In the genomic region with DNA sequence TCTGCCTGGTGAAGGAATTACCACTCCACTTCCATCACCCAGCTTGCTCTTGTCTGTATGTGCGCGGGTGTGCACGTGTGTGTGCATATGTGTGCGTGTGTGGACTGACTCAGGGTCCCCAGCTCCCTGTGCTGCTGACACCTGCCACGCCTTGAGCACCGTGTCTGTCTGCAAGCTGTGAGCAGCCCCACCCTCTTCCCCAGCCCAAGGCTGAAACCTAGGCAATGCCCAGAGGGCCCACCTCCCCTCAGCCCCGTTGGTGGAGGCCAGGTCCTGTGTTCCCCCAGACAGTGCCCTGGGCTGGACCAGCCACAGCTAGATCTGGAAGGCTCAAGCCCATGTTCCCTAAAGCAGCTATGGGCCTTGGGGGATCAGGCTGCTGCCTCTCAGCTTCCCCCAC, we compare ENCODE assay signal across 23 cellular contexts. TPM values are rescaled to one million over a fixed set of nuclear protein-coding genes. Genes with fewer than 3 reads are reported as not detected.
DNase-seq lines count a peak whose midpoint lies in the region; ATAC-seq and TF ChIP-seq lines count a peak whose summit lies in the region.
"Had no signal": no experiment of that assay in that cellular context is flagged by ENCODE, and none has a peak within 500 bp of the region (broad histone marks: within the 10 kb centered on the region; RNA-seq: fewer than 3 reads in every experiment).

No MANE protein-coding gene starts in this region.

- POLR2A ChIA-PET in activated CD4-positive, alpha-beta T cell treated with anti-CD3 and anti-CD28 coated beads, Interleukin-2, amount 10 ng/mL, durations not matched to agents 7 days and 5 days (lab: Charles Lee) = no interaction called here

- H3K4me3 ChIP-seq in spleen = no peak overlapping the region
- H3K4me3 ChIP-seq: colonic mucosa, prostate gland had no signal

- H3K36me3 Mint-ChIP-seq in activated CD4-positive, alpha-beta T cell treated with anti-CD3 and anti-CD28 coated beads, Interleukin-2, amount 10 ng/mL, durations not matched to agents 7 days and 5 days (ENCODE audit: low read depth) = peaks cover 8% of the 10 kb centered on the region
- no peaks in the 10 kb centered on the region for H3K36me3 Mint-ChIP-seq in T-helper 17 cell (ENCODE audit: low read depth)
- H3K36me3 Mint-ChIP-seq in dendritic cell treated with granulocyte-macrophage colony-stimulating factor and Interleukin-4, amounts not matched to agents 40 ng/mL and 50 ng/mL, for 4 days (ENCODE audit: low read depth) = peaks cover 3% of the 10 kb centered on the region

- H3K9me3 ChIP-seq in T-helper 17 cell (ENCODE audit: control insufficient read depth, low read length, poor library complexity, severe bottlenecking) (no peaks in the 10 kb centered on the region), spleen (no peaks in the 10 kb centered on the region)
- H3K9me3 ChIP-seq: colonic mucosa, prostate gland, SK-N-SH, transverse colon had no signal

- no peak overlapping the region for H3K27ac Mint-ChIP-seq in activated CD4-positive, alpha-beta T cell treated with anti-CD3 and anti-CD28 coated beads, Interleukin-2, amount 10 ng/mL, durations not matched to agents 7 days and 5 days
- no peak overlapping the region for H3K27ac Mint-ChIP-seq in T-helper 17 cell
- H3K27ac Mint-ChIP-seq in dendritic cell treated with granulocyte-macrophage colony-stimulating factor and Interleukin-4, amounts not matched to agents 40 ng/mL and 50 ng/mL, for 4 days = peak overlapping the region; percentile 72
- H3K27ac Mint-ChIP-seq: HFFc6, mesothelial cell of epicardium had no signal

- peak overlapping the region; percentile 54 for H3K4me3 Mint-ChIP-seq in activated CD4-positive, alpha-beta T cell treated with anti-CD3 and anti-CD28 coated beads, Interleukin-2, amount 10 ng/mL, durations not matched to agents 7 days and 5 days
- peak overlapping the region; percentile 95 for H3K4me3 Mint-ChIP-seq in T-helper 17 cell
- peak overlapping the region; percentile 44 for H3K4me3 Mint-ChIP-seq in dendritic cell treated with granulocyte-macrophage colony-stimulating factor and Interleukin-4, amounts not matched to agents 40 ng/mL and 50 ng/mL, for 4 days

- H3K4me1 Mint-ChIP-seq in activated CD4-positive, alpha-beta T cell treated with anti-CD3 and anti-CD28 coated beads, Interleukin-2, amount 10 ng/mL, durations not matched to agents 7 days and 5 days = peaks cover 55% of the 10 kb centered on the region
- peaks cover 38% of the 10 kb centered on the region for H3K4me1 Mint-ChIP-seq in T-helper 17 cell
- peaks cover 58% of the 10 kb centered on the region for H3K4me1 Mint-ChIP-seq in dendritic cell treated with granulocyte-macrophage colony-stimulating factor and Interleukin-4, amounts not matched to agents 40 ng/mL and 50 ng/mL, for 4 days (ENCODE audit: low read depth)

- intact Hi-C loops in dendritic cell treated with granulocyte-macrophage colony-stimulating factor and Interleukin-4, amounts not matched to agents 40 ng/mL and 50 ng/mL, for 4 days (cut with micrococcal nuclease) = no loop called here
- intact Hi-C loops in spleen (cut with DNase I; ENCODE audit: low total_unique reads) = no loop called here

- no peak for DNase-seq in activated CD4-positive, alpha-beta T cell treated with anti-CD3 and anti-CD28 coated beads, Interleukin-2, amount 10 ng/mL, durations not matched to agents 7 days and 5 days
- DNase-seq in activated CD4-positive, alpha-beta T cell treated with anti-CD3 and anti-CD28 coated beads, Interleukin-2, amount 50 U/mL, for 1 hour = no peak
- DNase-seq in T-helper 17 cell (no peak), spleen (peak; percentile 74), DMS153 (lab: John Stamatoyannopoulos, UW) (no peak), CD1c-positive myeloid dendritic cell (ENCODE audit: extremely low spot score) (no peak)
- no peak for DNase-seq in stimulated activated CD4-positive, alpha-beta T cell treated with anti-CD3 and anti-CD28 coated beads, Interleukin-2, amount 100 ng/mL, for 24 hours
- DNase-seq: activated effector memory CD4-positive, alpha-beta T cell treated with Interleukin-2 at 50 U/mL for 16 hours; colonic mucosa; HFFc6; NCI-H1417; NCI-H2171 treated with DMSO at 0.1 percent for 48 hours; NCI-H748 treated with DMSO at 0.1 percent for 48 hours; SK-N-SH; small intestine; transverse colon had no signal

- H3K36me3 ChIP-seq in spleen = peaks cover 0 to 1% (median 0%) of the 10 kb centered on the region in 6 donors
- H3K36me3 ChIP-seq: colonic mucosa, prostate gland, transverse colon had no signal

- no peak for TF ChIP-seq POLR2A in spleen (IDR thresholded peaks at IDR 0.05)

- TF ChIP-seq CTCF in spleen (IDR thresholded peaks at IDR 0.05 in 8 of 11, conservative IDR thresholded peaks at IDR 0.05 in 3 of 11) = no peak

- H3K27me3 Mint-ChIP-seq in activated CD4-positive, alpha-beta T cell treated with anti-CD3 and anti-CD28 coated beads, Interleukin-2, amount 10 ng/mL, durations not matched to agents 7 days and 5 days = no peaks in the 10 kb centered on the region
- no peaks in the 10 kb centered on the region for H3K27me3 Mint-ChIP-seq in T-helper 17 cell
- no peaks in the 10 kb centered on the region for H3K27me3 Mint-ChIP-seq in dendritic cell treated with granulocyte-macrophage colony-stimulating factor and Interleukin-4, amounts not matched to agents 40 ng/mL and 50 ng/mL, for 4 days

- H3K27ac ChIP-seq in spleen = no peak overlapping the region
- H3K27ac ChIP-seq: colonic mucosa, prostate gland, transverse colon had no signal

- CTCF ChIA-PET in activated CD4-positive, alpha-beta T cell treated with anti-CD3 and anti-CD28 coated beads, Interleukin-2, amount 10 ng/mL, durations not matched to agents 7 days and 5 days (lab: Charles Lee) = interaction anchor here (1.3 kb wide), 1 partner anchor 9 kb away, joined by 9 read pairs; no protein-coding TSS in a partner anchor

- 33 to 85% (median 83%) methylated on average over 1 to 7 of the region's 7 CpGs for WGBS in spleen, 5 donors

- H3K9me3 Mint-ChIP-seq in activated CD4-positive, alpha-beta T cell treated with anti-CD3 and anti-CD28 coated beads, Interleukin-2, amount 10 ng/mL, durations not matched to agents 7 days and 5 days = no peaks in the 10 kb centered on the region
- no peaks in the 10 kb centered on the region for H3K9me3 Mint-ChIP-seq in dendritic cell treated with granulocyte-macrophage colony-stimulating factor and Interleukin-4, amounts not matched to agents 40 ng/mL and 50 ng/mL, for 4 days
- H3K9me3 Mint-ChIP-seq: HFFc6 had no signal

- peaks cover 6 to 41% (median 34%) of the 10 kb centered on the region in 6 donors for H3K4me1 ChIP-seq in spleen
- H3K4me1 ChIP-seq: colonic mucosa, prostate gland had no signal

- peaks cover 0 to 2% (median 0%) of the 10 kb centered on the region in 7 donors for H3K27me3 ChIP-seq in spleen (replicated peaks in 1 of 7)
- H3K27me3 ChIP-seq: colonic mucosa, transverse colon had no signal

- ATAC-seq in T-helper 17 cell = no peak

RNA-seq across cellular contexts. Expression of a gene that starts 2.0 kb away (rescaled TPM):
- 10 to 100 TPM; 22.5 to 23.8 TPM for total RNA-seq in activated CD4-positive, alpha-beta T cell treated with anti-CD3 and anti-CD28 coated beads, Interleukin-2, amount 10 ng/mL, durations not matched to agents 7 days and 5 days
- total RNA-seq in T-helper 17 cell (10 to 100 TPM; 14.6 to 19.2 TPM), spleen (10 to 100 TPM; 17.5 to 32.0 (median 21.7) TPM)
- polyA plus RNA-seq in spleen = 10 to 100 TPM; 58.6 to 67.3 (median 59.6) TPM

RNA-seq across cellular contexts. Expression of a gene that starts 46.1 kb away (rescaled TPM):
- total RNA-seq in activated CD4-positive, alpha-beta T cell treated with anti-CD3 and anti-CD28 coated beads, Interleukin-2, amount 10 ng/mL, durations not matched to agents 7 days and 5 days = not detected
- total RNA-seq in T-helper 17 cell (not detected), spleen (under 1 TPM in 1 of 7 donors, not detected in 6; 0.17 TPM)
- polyA plus RNA-seq in spleen = under 1 TPM in 1 of 3 donors, not detected in 2; 0.09 TPM
- total RNA-seq: endothelial cell of umbilical vein, fibroblast of villous mesenchyme, HFFc6, HT-29, LHCN-M2, transverse colon had no signal

Comparison
In these comparisons a context has a peak if more than half of its experiments do, and no peak if none do; other contexts are left out.
1. H3K4me3 Mint-ChIP-seq: peak in every context shown above with its lines; median percentile 95 in T-helper 17 cell; 54 in activated CD4-positive, alpha-beta T cell treated with anti-CD3 and anti-CD28 coated beads, Interleukin-2, amount 10 ng/mL, durations not matched to agents 7 days and 5 days; 44 in dendritic cell treated with granulocyte-macrophage colony-stimulating factor and Interleukin-4, amounts not matched to agents 40 ng/mL and 50 ng/mL, for 4 days.